Comparison of ENCODE assay signal across 8 cellular contexts in genomic region chr19:35495107-35496064, GRCh38. TPM values are rescaled to one million over a fixed set of nuclear protein-coding genes. Genes with fewer than 3 reads are reported as not detected.
A peak's percentile ranks its signal among the peaks of the same experiment; 100 is the strongest.
DNase-seq lines count a peak whose midpoint lies in the region; ATAC-seq and TF ChIP-seq lines count a peak whose summit lies in the region.

No MANE protein-coding gene starts in this region.

- H4K20me1 ChIP-seq in OCI-LY1 (ENCODE audit: insufficient read depth, low read length): no peaks in the 10 kb centered on the region

- POLR2A ChIA-PET in CD4-positive, alpha-beta T cell (lab: Charles Lee): interaction anchor here (1.0 to 1.4 kb wide), 4 partner anchors 15 to 143 kb away, joined by 3 to 6 read pairs (median 4); no protein-coding TSS in a partner anchor

- CTCF ChIA-PET in CD4-positive, alpha-beta T cell (lab: Charles Lee): interaction anchor here (0.7 to 1.5 kb wide), 13 partner anchors 9 to 260 kb away, joined by 3 to 12 read pairs (median 4); partner anchors contain the start of gene FFAR1

- no peak overlapping the region for H2AFZ ChIP-seq in OCI-LY1 (ENCODE audit: low read length)

- H3K4me3 ChIP-seq in OCI-LY1 (ENCODE audit: low read depth, low read length, poor library complexity, severe bottlenecking) (no peak overlapping the region), esophagus muscularis mucosa (peak overlapping the region in 1 of 4 donors; percentile 24)

- intact Hi-C loops in CD4-positive, alpha-beta T cell (cut with DNase I, micrococcal nuclease): loop anchor here (1.0 to 5.0 kb wide), 4 partner anchors 143 to 429 kb away; no protein-coding TSS in a partner anchor
- intact Hi-C loops in esophagus muscularis mucosa (cut with DNase I): loop anchor here (5.0 kb wide), 1 partner anchor 223 kb away; no protein-coding TSS in a partner anchor

- H3K9me3 ChIP-seq in CD4-positive, alpha-beta T cell (ENCODE audit: control insufficient read depth, low read length): no peaks in the 10 kb centered on the region
- H3K9me3 ChIP-seq in OCI-LY1 (ENCODE audit: low read length) (no peaks in the 10 kb centered on the region), esophagus muscularis mucosa (no peaks in the 10 kb centered on the region)

- H3K4me2 ChIP-seq in OCI-LY1 (ENCODE audit: low read length): no peak overlapping the region

- no peak for TF ChIP-seq POLR2A in esophagus muscularis mucosa (IDR thresholded peaks at IDR 0.05; ENCODE audit: low read depth)

- H3K9me2 ChIP-seq in OCI-LY1 (ENCODE audit: low read depth, low read length): no peaks in the 10 kb centered on the region

- H3K27me3 Mint-ChIP-seq in CD4-positive, alpha-beta T cell: peaks cover 15% of the 10 kb centered on the region
- H3K27me3 Mint-ChIP-seq in nephron (ENCODE audit: low read depth): peaks cover 39% of the 10 kb centered on the region

- no peaks in the 10 kb centered on the region for H3K79me2 ChIP-seq in OCI-LY1 (ENCODE audit: insufficient read depth, low read length)

- H3K4me3 Mint-ChIP-seq in CD4-positive, alpha-beta T cell: no peak overlapping the region
- H3K4me3 Mint-ChIP-seq in nephron: peak overlapping the region in 1 of 3 experiments; percentile 21

- H3K27me3 ChIP-seq in CD4-positive, alpha-beta T cell (ENCODE audit: control insufficient read depth, insufficient read depth, low read length): no peaks in the 10 kb centered on the region
- peaks cover 21% of the 10 kb centered on the region for H3K27me3 ChIP-seq in OCI-LY1 (ENCODE audit: insufficient read depth, low read length)
- H3K27me3 ChIP-seq in esophagus muscularis mucosa: peaks cover 0 to 40% (median 0%) of the 10 kb centered on the region in 4 donors

- peaks cover 8% of the 10 kb centered on the region for H3K4me1 Mint-ChIP-seq in CD4-positive, alpha-beta T cell (ENCODE audit: low read depth)
- H3K4me1 Mint-ChIP-seq in nephron: no peaks in the 10 kb centered on the region

- ATAC-seq in CD4-positive, alpha-beta T cell (ENCODE audit: poor library complexity): peak; percentile 100
- ATAC-seq in GM21737 (IDR thresholded peaks at IDR 0.05; ENCODE audit: unreplicated experiment): no peak

- H3K4me1 ChIP-seq in OCI-LY1 (ENCODE audit: insufficient read depth, low read length, severe bottlenecking) (no peaks in the 10 kb centered on the region), esophagus muscularis mucosa (peaks cover 6 to 9% (median 7%) of the 10 kb centered on the region in 4 donors)

- H3K36me3 ChIP-seq in OCI-LY1 (ENCODE audit: insufficient read depth, low read length) (no peaks in the 10 kb centered on the region), esophagus muscularis mucosa (no peaks in the 10 kb centered on the region)

- peak; percentile 91 for TF ChIP-seq CTCF in CD4-positive, alpha-beta T cell (IDR thresholded peaks at IDR 0.05)
- TF ChIP-seq CTCF in OCI-LY1 (IDR thresholded peaks at IDR 0.05; ENCODE audit: low read length) (peak; percentile 87), esophagus muscularis mucosa (IDR thresholded peaks at IDR 0.05) (peak in 2 of 3 experiments; percentile 87), nephron (IDR thresholded peaks at IDR 0.05; ENCODE audit: unreplicated experiment in 3 of 3) (peak; percentile 94 to 98 (median 95))

- peak; percentile 46 to 67 (median 56) for DNase-seq in CD4-positive, alpha-beta T cell
- peak; percentile 64 for DNase-seq in HCEC 1CT
- peak; percentile 75 for DNase-seq in activated T-cell treated with anti-CD3 and anti-CD28 coated beads for 48 hours (ENCODE audit: low read depth)
- no peak for DNase-seq in esophagus muscularis mucosa (ENCODE audit: extremely low spot score)
- peak; percentile 41 to 69 (median 46) for DNase-seq in stimulated activated naive CD4-positive, alpha-beta T cell (lab: John Stamatoyannopoulos, UW)

- no peak overlapping the region for H3K27ac Mint-ChIP-seq in CD4-positive, alpha-beta T cell
- H3K27ac Mint-ChIP-seq in nephron: no peak overlapping the region

- H3K27ac ChIP-seq in CD4-positive, alpha-beta T cell (ENCODE audit: low read depth, low read length): no peak overlapping the region
- H3K27ac ChIP-seq in OCI-LY1 (ENCODE audit: low read depth, low read length, poor library complexity, severe bottlenecking): no peak overlapping the region
- H3K27ac ChIP-seq in esophagus muscularis mucosa (replicated peaks in 1 of 4): no peak overlapping the region

- H3K9ac ChIP-seq in OCI-LY1 (ENCODE audit: low read length): no peak overlapping the region

- TF ChIP-seq EP300 in esophagus muscularis mucosa (IDR thresholded peaks at IDR 0.05): no peak

- no peaks in the 10 kb centered on the region for H3K9me3 Mint-ChIP-seq in CD4-positive, alpha-beta T cell
- no peaks in the 10 kb centered on the region for H3K9me3 Mint-ChIP-seq in nephron

- whole genome bisulfite sequencing in esophagus muscularis mucosa: 65% methylated on average over 10 of the region's 30 CpGs

- no peaks in the 10 kb centered on the region for H3K36me3 Mint-ChIP-seq in CD4-positive, alpha-beta T cell (ENCODE audit: low read depth)
- H3K36me3 Mint-ChIP-seq in nephron (ENCODE audit: low read depth): no peaks in the 10 kb centered on the region

- H3F3A ChIP-seq in OCI-LY1 (ENCODE audit: insufficient read depth, low read length): no peaks in the 10 kb centered on the region

RNA-seq across cellular contexts. Expression of gene KRTDAP, which starts 5.1 kb away (rescaled TPM):
- total RNA-seq in CD4-positive, alpha-beta T cell: not detected
- not detected for total RNA-seq in esophagus muscularis mucosa

RNA-seq across cellular contexts. Expression of gene DMKN, which starts 18.1 kb away (rescaled TPM):
- not detected for total RNA-seq in CD4-positive, alpha-beta T cell
- 1 to 10 TPM; 1.7 to 5.5 (median 3.8) TPM for total RNA-seq in esophagus muscularis mucosa

RNA-seq across cellular contexts. Expression of gene SBSN, which starts 32.7 kb away (rescaled TPM):
- not detected for total RNA-seq in CD4-positive, alpha-beta T cell
- not detected for total RNA-seq in esophagus muscularis mucosa

RNA-seq across cellular contexts. Expression of gene GAPDHS, which starts 37.9 kb away (rescaled TPM):
- not detected for total RNA-seq in CD4-positive, alpha-beta T cell
- total RNA-seq in esophagus muscularis mucosa: not detected

RNA-seq across cellular contexts. Expression of gene FFAR2, which starts 47.3 kb away (rescaled TPM):
- total RNA-seq in CD4-positive, alpha-beta T cell: under 1 TPM in 1 of 2 experiments, not detected in 1; 0.41 TPM
- total RNA-seq in esophagus muscularis mucosa: 1 to 10 TPM in 1 of 4 donors, not detected in 3; 1.7 TPM
